21 cellular contexts compared by ENCODE assay signal in the genomic region with DNA sequence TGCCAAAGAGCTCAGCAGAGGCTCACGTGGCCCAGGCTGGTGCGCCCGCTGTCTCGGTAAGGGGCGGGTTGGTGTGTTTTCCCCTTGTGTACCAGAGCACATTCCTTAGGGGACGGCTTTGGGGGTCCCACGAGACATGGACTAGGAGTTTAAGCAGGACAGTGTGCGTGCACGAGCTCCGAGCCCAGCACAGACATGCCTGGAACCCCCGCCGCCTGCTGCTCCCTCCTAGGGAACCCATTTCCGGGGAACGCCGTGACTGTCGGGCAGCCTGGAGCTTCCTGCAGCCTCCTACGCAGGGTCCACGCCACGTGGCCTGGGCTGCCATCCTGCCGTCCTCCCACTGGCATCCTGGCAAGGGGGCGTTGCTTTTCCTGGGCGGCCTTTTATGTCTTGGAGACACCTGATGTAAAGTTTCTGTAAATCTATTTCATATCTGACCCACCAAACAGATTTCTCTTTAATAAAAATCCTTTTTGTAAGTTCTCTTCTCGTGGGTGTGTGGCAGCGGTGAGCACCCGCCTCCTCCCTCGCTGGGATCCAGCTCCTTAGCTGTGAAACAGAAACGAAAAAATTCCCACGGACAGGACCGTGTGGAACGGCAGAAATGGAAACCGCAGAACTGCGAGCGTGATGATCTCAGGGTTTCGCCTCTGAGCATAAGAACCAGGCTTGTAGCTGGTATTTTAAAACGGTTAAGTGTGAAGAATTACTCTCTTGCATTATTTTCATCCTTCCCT. TPM values are rescaled to one million over a fixed set of nuclear protein-coding genes. Genes with fewer than 3 reads are reported as not detected.
"Had no signal": no experiment of that assay in that cellular context is flagged by ENCODE, and none has a peak within 500 bp of the region (broad histone marks: within the 10 kb centered on the region; RNA-seq: fewer than 3 reads in every experiment).

No MANE protein-coding gene starts in this region.

- H3K27ac ChIP-seq: body of pancreas, esophagus muscularis mucosa, gastroesophageal sphincter, lower lobe of right lung, prostate gland, skin epidermis, thyroid gland, uterus had no signal

- DNase-seq: activated CD4-positive, alpha-beta T cell treated with anti-CD3 and anti-CD28 coated beads, Interleukin-2, amount 50 U/mL, for 1 hour; activated CD8-positive, alpha-beta memory T cell treated with anti-CD3 and anti-CD28 coated beads, Interleukin-2, amount 50 U/mL, for 4 hours; activated gamma-delta T cell treated with Interleukin-2 at 50 U/mL for 16 hours; activated T-cell treated with anti-CD3 and anti-CD28 coated beads, Interleukin-2, amount 50 U/mL, for 72 hours; amniotic stem cell; central memory CD4-positive, alpha-beta T cell; cortex of kidney; effector CD4-positive, alpha-beta T cell; lower lobe of right lung; midbrain; right cardiac atrium; stimulated activated CD4-positive, alpha-beta T cell treated with anti-CD3 and anti-CD28 coated beads, Interleukin-4, amount 100 ng/mL, for 1 hour; T1000; thyroid gland had no signal

RNA-seq across cellular contexts. Expression of gene KCNG2, which starts 43.5 kb away (rescaled TPM):
- total RNA-seq: activated naive CD4-positive, alpha-beta T cell treated with anti-CD3 and anti-CD28 coated beads, Interleukin-2, amount 50 U/mL, for 72 hours; activated T-cell treated with anti-CD3 and anti-CD28 coated beads, Interleukin-2, amount 50 U/mL, for 72 hours; body of pancreas had no signal
